7 cellular contexts compared by ENCODE assay signal in genomic region chr4:3580859-3581258, GRCh38. TPM values are rescaled to one million over a fixed set of nuclear protein-coding genes. Genes with fewer than 3 reads are reported as not detected.
DNase-seq lines count a peak whose midpoint lies in the region; ATAC-seq, FAIRE-seq and TF ChIP-seq lines count a peak whose summit lies in the region.
"Not testable (repeated sequence)": the region's sequence is repeated elsewhere in the genome, so short reads cannot be mapped to it uniquely, and the experiment has no call there.

No MANE protein-coding gene starts in this region.

- not testable (repeated sequence) for H2AFZ ChIP-seq in SK-N-SH (ENCODE audit: low read depth)

- H4K20me1 ChIP-seq in SK-N-SH (ENCODE audit: insufficient read depth), result not testable (repeated sequence)

- TF ChIP-seq CTCF in SK-N-SH (IDR thresholded peaks at IDR 0.05); kidney (IDR thresholded peaks at IDR 0.05; ENCODE audit: borderline replicate concordance, extremely low read depth, insufficient read depth); upper lobe of right lung (IDR thresholded peaks at IDR 0.05): not testable (repeated sequence)

- H3K4me2 ChIP-seq in SK-N-SH, result not testable (repeated sequence)

- not testable (repeated sequence) for H3K27me3 ChIP-seq in SK-N-SH (ENCODE audit: insufficient read depth); upper lobe of right lung

- peaks cover 0 to 21% of the 10 kb centered on the region in 2 experiments; a peak in 1 of 4 replicates for H3K4me1 ChIP-seq in SK-N-SH (ENCODE audit: control insufficient read depth in 1 of 2, insufficient read depth in 2 of 2, low read depth in 1 of 2, low read length in 1 of 2)
- H3K4me1 ChIP-seq in kidney (ENCODE audit: control insufficient read depth in 1 of 2, insufficient read depth in 1 of 2, low read depth in 1 of 2, low read length in 2 of 2); upper lobe of right lung: not testable (repeated sequence)

- DNase-seq in G401 (ENCODE audit: low spot score) (peak; percentile 61), SK-N-SH (peak; percentile 44), cerebellum (ENCODE audit: low spot score) (peak; percentile 29), kidney (peak; percentile 25), mesenteric fat pad (ENCODE audit: low spot score) (peak; percentile 30), sciatic nerve (ENCODE audit: low spot score) (peak; percentile 14), upper lobe of right lung (peak; percentile 54)

- H3K27ac ChIP-seq in SK-N-SH (ENCODE audit: low read depth in 2 of 2, low read length in 1 of 2), result peak overlapping the region in 1 of 2 experiments; percentile 12; a peak in 1 of 4 replicates
- not testable (repeated sequence) for H3K27ac ChIP-seq in kidney (ENCODE audit: low read depth in 2 of 2, low read length in 2 of 2); upper lobe of right lung

- not testable (repeated sequence) for H3K36me3 ChIP-seq in SK-N-SH (replicated peaks in 1 of 2; ENCODE audit: control insufficient read depth in 1 of 2, insufficient read depth in 2 of 2, low read length in 1 of 2); kidney (ENCODE audit: control insufficient read depth in 1 of 2, insufficient read depth in 2 of 2, low read length in 2 of 2); upper lobe of right lung

- intact Hi-C loops in kidney (cut with DNase I); sciatic nerve (cut with DNase I); upper lobe of right lung (cut with DNase I): not testable (repeated sequence)

- not testable (repeated sequence) for H3K9me3 ChIP-seq in SK-N-SH; kidney (ENCODE audit: control insufficient read depth in 1 of 2, low read length in 2 of 2); upper lobe of right lung

- TF ChIP-seq RAD21 in SK-N-SH (IDR thresholded peaks at IDR 0.05; ENCODE audit: low read length), result not testable (repeated sequence)

- not testable (repeated sequence) for H3K9ac ChIP-seq in SK-N-SH; kidney (ENCODE audit: low read length in 2 of 2)

- ATAC-seq in sciatic nerve, upper lobe of right lung: not testable (repeated sequence)

- H3F3A ChIP-seq in SK-N-SH (replicated peaks; ENCODE audit: insufficient read depth), result not testable (repeated sequence)

- not testable (repeated sequence) for H3K79me2 ChIP-seq in SK-N-SH (ENCODE audit: insufficient read depth)

- 42% methylated on average over 8 of the region's 9 CpGs for WGBS in SK-N-SH (ENCODE audit: low lambda C conversion rate)

- not testable (repeated sequence) for H3K4me3 ChIP-seq in SK-N-SH (ENCODE audit: low read depth in 2 of 2, low read length in 1 of 2); kidney (ENCODE audit: low read length in 2 of 2); upper lobe of right lung

- POLR2A ChIA-PET in SK-N-SH (lab: Yijun Ruan, JAX), result not testable (repeated sequence)

- not testable (repeated sequence) for H3K9me2 ChIP-seq in SK-N-SH

- not testable (repeated sequence) for TF ChIP-seq EP300 in SK-N-SH (IDR thresholded peaks at IDR 0.05; ENCODE audit: borderline replicate concordance in 1 of 2, low read depth in 1 of 2, low read length in 1 of 2)

- CTCF ChIA-PET in SK-N-SH (lab: Yijun Ruan, JAX), result not testable (repeated sequence)

- FAIRE-seq in kidney (lab: Jason Lieb, UNC), result not testable (repeated sequence)

- in situ Hi-C loops in G401 (cut with HindIII; ENCODE audit: low sequenced_read_pairs), result not testable (repeated sequence)

RNA-seq across cellular contexts. Expression of gene LRPAP1, which starts 48.6 kb away (rescaled TPM):
- 105 and 131 TPM in 2 replicates for total RNA-seq in G401 (2014; rRNA removed; shearing (Covaris generic))
- polyA plus RNA-seq in SK-N-SH (2012; rRNA removed) (200 and 209 TPM in 2 replicates), kidney (ENCODE audit: insufficient read depth, low read depth, low replicate concordance) (373 TPM)
- 115 and 179 TPM in 2 replicates for polyA plus RNA-seq in SK-N-SH (2012; cell fraction: cytosol; rRNA removed)
- polyA plus RNA-seq in SK-N-SH (2012; cell fraction: nucleus; rRNA removed), result 119 and 167 TPM in 2 replicates
- total RNA-seq in cerebellum (23.5 TPM), kidney (204 TPM), mesenteric fat pad (116 TPM), sciatic nerve (105 TPM), upper lobe of right lung (195 TPM)
